Comparison of ENCODE assay signal across 8 cellular contexts in the genomic region with DNA sequence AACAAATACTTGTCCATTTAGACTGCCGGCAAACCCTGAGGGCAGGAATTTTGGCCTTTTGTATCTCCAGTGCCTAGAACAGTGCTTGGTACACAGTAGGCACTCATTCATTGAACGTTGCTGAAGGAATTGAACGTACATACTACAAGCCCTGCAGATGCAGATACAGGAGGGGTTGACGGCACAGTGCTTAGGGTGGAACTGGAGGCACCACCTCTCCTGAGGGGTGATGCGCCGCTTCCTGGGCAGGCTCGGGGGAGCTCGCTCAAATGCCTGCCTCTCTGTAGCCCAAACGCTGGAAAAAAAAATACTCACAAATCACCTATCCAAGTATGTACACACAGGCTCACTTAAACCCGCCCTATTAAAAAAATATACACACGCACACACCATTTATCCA.
A peak's percentile ranks its signal among the peaks of the same experiment; 100 is the strongest.
DNase-seq lines count a peak whose midpoint lies in the region; ATAC-seq and TF ChIP-seq lines count a peak whose summit lies in the region.

No MANE protein-coding gene starts in this region.

- ATAC-seq in GM19043 (IDR thresholded peaks at IDR 0.05; ENCODE audit: low read depth, unreplicated experiment) (peak; percentile 44), HG03196 (IDR thresholded peaks at IDR 0.05; ENCODE audit: unreplicated experiment) (peak; percentile 43)
- ATAC-seq in central memory CD8-positive, alpha-beta T cell (replicated peaks; ENCODE audit: extremely low read depth, poor library complexity, severe bottlenecking), result peak; percentile 19

- TF ChIP-seq CTCF in C4-2B (conservative IDR thresholded peaks at IDR 0.05) (no peak), RWPE1 (conservative IDR thresholded peaks at IDR 0.05; ENCODE audit: low read depth) (no peak)

- POLR2A ChIA-PET in RWPE1 (lab: Yijun Ruan, JAX; ENCODE audit: low non-redundant PET), result no interaction called here

- CTCF ChIA-PET in RWPE1 (lab: Yijun Ruan, JAX), result interaction anchor here (0.6 kb wide), 1 partner anchor 16 kb away, joined by 4 read pairs; no protein-coding TSS in a partner anchor

- H3K4me1 Mint-ChIP-seq in central memory CD8-positive, alpha-beta T cell, result peaks cover 30% of the 10 kb centered on the region

- peaks cover 18% of the 10 kb centered on the region for H3K36me3 Mint-ChIP-seq in central memory CD8-positive, alpha-beta T cell (ENCODE audit: insufficient read depth)

- H3K9me3 ChIP-seq in subcutaneous abdominal adipose tissue (ENCODE audit: control insufficient read depth in 5 of 5, low read length in 5 of 5), result no peaks in the 10 kb centered on the region

- H3K4me3 ChIP-seq in subcutaneous abdominal adipose tissue (ENCODE audit: low read depth in 1 of 5, low read length in 5 of 5), result peak overlapping the region; percentile 61 to 98 (median 94)

- H3K27ac ChIP-seq in C4-2B (peak overlapping the region; percentile 97), RWPE1 (peak overlapping the region; percentile 88), subcutaneous abdominal adipose tissue (ENCODE audit: low read depth, low read length) (no peak overlapping the region)

- peak overlapping the region in 4 of 5 donors; percentile 83 to 96 (median 90) for H3K9ac ChIP-seq in subcutaneous abdominal adipose tissue (ENCODE audit: low read length in 5 of 5)

- no peaks in the 10 kb centered on the region for H3K9me3 Mint-ChIP-seq in central memory CD8-positive, alpha-beta T cell

- peaks cover 0 to 9% (median 4%) of the 10 kb centered on the region in 5 donors for H3K36me3 ChIP-seq in subcutaneous abdominal adipose tissue (ENCODE audit: control insufficient read depth in 5 of 5, insufficient read depth in 5 of 5, low read length in 5 of 5)

- peak; percentile 69 for DNase-seq in RWPE1 (ENCODE audit: low spot score)
- DNase-seq in central memory CD8-positive, alpha-beta T cell (ENCODE audit: low spot score in 2 of 2), result peak in 1 of 2 donors; percentile 14
- DNase-seq in left kidney (ENCODE audit: low read depth, low spot score), result peak; percentile 76
- DNase-seq in MV-4-11 (lab: John Stamatoyannopoulos, UW), result no peak

- H3K27ac Mint-ChIP-seq in central memory CD8-positive, alpha-beta T cell (ENCODE audit: low read depth), result peak overlapping the region; percentile 95

- no peaks in the 10 kb centered on the region for H3K27me3 ChIP-seq in subcutaneous abdominal adipose tissue (ENCODE audit: control insufficient read depth in 5 of 5, insufficient read depth in 4 of 5, low read length in 5 of 5)

- H3K4me1 ChIP-seq in subcutaneous abdominal adipose tissue (ENCODE audit: control insufficient read depth in 5 of 5, insufficient read depth in 5 of 5, low read length in 5 of 5), result peaks cover 4 to 19% (median 17%) of the 10 kb centered on the region in 5 donors

- H3K4me3 Mint-ChIP-seq in central memory CD8-positive, alpha-beta T cell, result peak overlapping the region; percentile 87

- no peaks in the 10 kb centered on the region for H3K27me3 Mint-ChIP-seq in central memory CD8-positive, alpha-beta T cell
